In the genomic region with DNA sequence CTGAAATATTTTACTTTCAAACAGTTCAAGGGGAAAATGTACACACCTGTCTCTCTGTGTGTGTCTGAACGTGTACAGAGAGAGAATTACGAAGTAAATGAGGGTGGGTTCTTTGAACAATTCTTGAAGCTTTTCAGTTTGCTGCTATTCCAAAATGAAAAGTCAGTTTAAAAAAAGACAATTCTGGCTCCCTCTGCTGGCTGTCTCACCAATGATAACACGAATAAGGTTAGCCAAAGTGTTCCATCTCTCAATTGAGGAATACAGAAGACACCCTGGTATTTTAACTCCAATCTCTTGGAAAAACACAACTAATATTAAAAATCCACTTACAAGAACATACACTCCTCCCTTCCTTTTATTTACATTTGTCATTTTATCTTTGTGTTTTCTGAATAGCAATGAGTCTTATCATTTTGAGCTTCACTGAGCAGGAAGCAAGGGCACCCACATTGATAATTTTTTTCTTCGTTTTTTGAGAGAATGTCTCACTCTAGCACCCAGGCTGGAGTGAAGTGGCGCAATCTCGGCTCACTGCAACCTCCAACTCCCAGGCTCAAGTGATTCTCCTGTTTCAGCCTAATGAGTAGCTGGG, we compare ENCODE assay signal across 9 cellular contexts. TPM values are rescaled to one million over a fixed set of nuclear protein-coding genes. Genes with fewer than 3 reads are reported as not detected.
DNase-seq lines count a peak whose midpoint lies in the region; ATAC-seq and TF ChIP-seq lines count a peak whose summit lies in the region.
"Had no signal": no experiment of that assay in that cellular context is flagged by ENCODE, and none has a peak within 500 bp of the region (broad histone marks: within the 10 kb centered on the region; RNA-seq: fewer than 3 reads in every experiment).

No MANE protein-coding gene starts in this region.

- TF ChIP-seq EP300 in transverse colon (IDR thresholded peaks at IDR 0.05; ENCODE audit: low read depth) = no peak

- H3K27me3 Mint-ChIP-seq in activated naive CD4-positive, alpha-beta T cell treated with anti-CD3 and anti-CD28 coated beads for 36 hours (ENCODE audit: low read depth) = no peaks in the 10 kb centered on the region
- H3K27me3 Mint-ChIP-seq: activated naive CD8-positive, alpha-beta T cell treated with anti-CD3 and anti-CD28 coated beads, Interleukin-2, amount 10 ng/mL, durations not matched to agents 7 days and 5 days had no signal

- H3K36me3 ChIP-seq in transverse colon = peaks cover 0 to 71% (median 28%) of the 10 kb centered on the region in 4 donors

- no peak for ATAC-seq in activated CD4-positive, CD25-positive, alpha-beta regulatory T cell treated with anti-CD3 and anti-CD28 coated beads, Interleukin-2, amount 50 U/mL, for 24 hours

- no peak overlapping the region for H3K4me3 ChIP-seq in WI38 (ENCODE audit: low read depth, low read length)
- H3K4me3 ChIP-seq in transverse colon = no peak overlapping the region

- intact Hi-C loops in activated naive CD4-positive, alpha-beta T cell treated with anti-CD3 and anti-CD28 coated beads for 36 hours (cut with micrococcal nuclease) = no loop called here
- intact Hi-C loops in transverse colon (cut with DNase I; ENCODE audit: low total_unique reads) = no loop called here

- H3K4me1 ChIP-seq in transverse colon = no peaks in the 10 kb centered on the region

- no peak for TF ChIP-seq POLR2A in transverse colon (IDR thresholded peaks at IDR 0.05)

- peaks cover 31% of the 10 kb centered on the region for H3K36me3 Mint-ChIP-seq in activated naive CD4-positive, alpha-beta T cell treated with anti-CD3 and anti-CD28 coated beads for 36 hours (ENCODE audit: low read depth)

- no peaks in the 10 kb centered on the region for H3K9me3 ChIP-seq in transverse colon

- CTCF ChIA-PET in activated naive CD4-positive, alpha-beta T cell treated with anti-CD3 and anti-CD28 coated beads for 36 hours (lab: Charles Lee) = interaction anchor here (0.8 to 3.1 kb wide), 6 partner anchors 10 to 141 kb away, joined by 3 to 11 read pairs (median 3); no protein-coding TSS in a partner anchor

- H3K27ac Mint-ChIP-seq in activated naive CD4-positive, alpha-beta T cell treated with anti-CD3 and anti-CD28 coated beads for 36 hours = no peak overlapping the region
- H3K27ac Mint-ChIP-seq: activated naive CD8-positive, alpha-beta T cell treated with anti-CD3 and anti-CD28 coated beads, Interleukin-2, amount 10 ng/mL, durations not matched to agents 7 days and 5 days had no signal

- no peaks in the 10 kb centered on the region for H3K27me3 ChIP-seq in transverse colon

- TF ChIP-seq CTCF in LNCAP (IDR thresholded peaks at IDR 0.05) (peak; percentile 70), WI38 (IDR thresholded peaks at IDR 0.05; ENCODE audit: low read depth, low read length) (peak; percentile 35; the same call in 1 of the 2 replicates), transverse colon (IDR thresholded peaks at IDR 0.05) (peak; percentile 45 to 53 (median 48))

- no peak overlapping the region for H3K27ac ChIP-seq in transverse colon

- in situ Hi-C loops in transverse colon (cut with MboI; ENCODE audit: low pct_ligation_motif_present in 1 of 4, low pct_unique_long_range_greater_than_20kb in 1 of 4, low sequenced_read_pairs in 3 of 4) = no loop called here

- peak; percentile 50 for DNase-seq in activated naive CD4-positive, alpha-beta T cell treated with anti-CD3 and anti-CD28 coated beads for 36 hours
- no peak for DNase-seq in activated naive CD4-positive, alpha-beta T cell (lab: John Stamatoyannopoulos, UW)
- DNase-seq in globus pallidus (ENCODE audit: low spot score) (peak; percentile 17), transverse colon (no peak)
- DNase-seq in effector CD4-positive, alpha-beta T cell = no peak
- DNase-seq: activated naive CD8-positive, alpha-beta T cell treated with anti-CD3 and anti-CD28 coated beads, Interleukin-2, amount 10 ng/mL, durations not matched to agents 7 days and 5 days had no signal

- H3K4me3 Mint-ChIP-seq in activated naive CD4-positive, alpha-beta T cell treated with anti-CD3 and anti-CD28 coated beads for 36 hours = no peak overlapping the region
- H3K4me3 Mint-ChIP-seq: activated naive CD8-positive, alpha-beta T cell treated with anti-CD3 and anti-CD28 coated beads, Interleukin-2, amount 10 ng/mL, durations not matched to agents 7 days and 5 days had no signal

- 56 to 69% methylated on average over 5 to 6 of the region's 6 CpGs for WGBS in transverse colon (ENCODE audit: low coverage in 1 of 2), 2 donors

- no peaks in the 10 kb centered on the region for H3K9me3 Mint-ChIP-seq in activated naive CD4-positive, alpha-beta T cell treated with anti-CD3 and anti-CD28 coated beads for 36 hours
- H3K9me3 Mint-ChIP-seq: activated naive CD8-positive, alpha-beta T cell treated with anti-CD3 and anti-CD28 coated beads, Interleukin-2, amount 10 ng/mL, durations not matched to agents 7 days and 5 days had no signal

- H3K4me1 Mint-ChIP-seq in activated naive CD4-positive, alpha-beta T cell treated with anti-CD3 and anti-CD28 coated beads for 36 hours (ENCODE audit: low read depth) = no peaks in the 10 kb centered on the region

RNA-seq across cellular contexts. Expression of a gene that starts 20.5 kb away (rescaled TPM):
- total RNA-seq in activated naive CD4-positive, alpha-beta T cell treated with anti-CD3 and anti-CD28 coated beads for 36 hours = 100 to 1,000 TPM; 170 to 176 TPM
- total RNA-seq in transverse colon = 100 to 1,000 TPM in 1 of 4 donors, 10 to 100 TPM in 3; 37.4 to 136 (median 65.4) TPM

RNA-seq across cellular contexts. Expression of a gene that starts 31.0 kb away (rescaled TPM):
- total RNA-seq in activated naive CD4-positive, alpha-beta T cell treated with anti-CD3 and anti-CD28 coated beads for 36 hours = not detected
- total RNA-seq in transverse colon = under 1 TPM in 1 of 4 donors, not detected in 3; 0.96 TPM
- total RNA-seq: activated naive CD8-positive, alpha-beta T cell treated with anti-CD3 and anti-CD28 coated beads, Interleukin-2, amount 10 ng/mL, durations not matched to agents 7 days and 5 days had no signal

RNA-seq across cellular contexts. Expression of a gene that starts 36.6 kb away (rescaled TPM):
- not detected for total RNA-seq in activated naive CD4-positive, alpha-beta T cell treated with anti-CD3 and anti-CD28 coated beads for 36 hours
- total RNA-seq in transverse colon = under 1 TPM in 1 of 4 donors, not detected in 3; 0.68 TPM
- total RNA-seq: activated naive CD8-positive, alpha-beta T cell treated with anti-CD3 and anti-CD28 coated beads, Interleukin-2, amount 10 ng/mL, durations not matched to agents 7 days and 5 days had no signal

RNA-seq across cellular contexts. Expression of a gene that starts 48.6 kb away (rescaled TPM):
- total RNA-seq in activated naive CD4-positive, alpha-beta T cell treated with anti-CD3 and anti-CD28 coated beads for 36 hours = 1 to 10 TPM; 2.5 TPM
- 10 to 100 TPM; 12.0 to 18.7 (median 14.7) TPM for total RNA-seq in transverse colon

Comparison
In these comparisons a context has a peak if more than half of its experiments do, and no peak if none do; other contexts are left out.
1. DNase-seq: peak in activated naive CD4-positive, alpha-beta T cell treated with anti-CD3 and anti-CD28 coated beads for 36 hours (single experiment) and globus pallidus (single experiment); none in activated naive CD4-positive, alpha-beta T cell (0 of 4), transverse colon (single experiment) and effector CD4-positive, alpha-beta T cell (single experiment).
2. Peak in every context shown above with its lines, with median percentiles within 50 percentile points of each other: CTCF ChIP-seq.